In the genomic region with DNA sequence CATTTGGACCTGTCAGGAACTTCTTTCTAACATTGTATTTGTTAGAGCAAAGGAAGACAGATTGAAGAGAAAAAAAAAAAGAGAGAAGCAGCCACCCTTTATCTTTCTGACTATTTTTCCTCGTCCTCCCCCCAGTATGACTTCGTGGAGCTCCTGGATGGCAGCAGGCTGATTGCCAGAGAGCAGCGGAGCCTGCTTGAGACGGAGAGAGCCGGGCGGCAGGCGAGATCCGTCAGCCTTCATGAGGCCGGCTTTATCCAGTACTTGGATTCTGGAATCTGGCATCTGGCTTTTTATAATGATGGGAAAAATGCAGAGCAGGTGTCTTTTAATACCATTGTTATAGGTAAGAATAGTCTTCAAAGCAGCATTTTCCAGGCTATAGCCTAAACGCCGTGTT, we compare ENCODE assay signal across 26 cellular contexts.
"Had no signal": no experiment of that assay in that cellular context is flagged by ENCODE, and none has a peak within 500 bp of the region (broad histone marks: within the 10 kb centered on the region; RNA-seq: fewer than 3 reads in every experiment).

No MANE protein-coding gene starts in this region.

- H3K9me3 ChIP-seq: ascending aorta, MG63 had no signal

- H3K9me3 Mint-ChIP-seq: activated B cell treated with CpG ODN at 0.5 μM for 24 hours; activated CD4-positive, alpha-beta memory T cell treated with anti-CD3 and anti-CD28 coated beads for 36 hours; activated CD4-positive, alpha-beta T cell treated with anti-CD3 and anti-CD28 coated beads, Interleukin-2, amount 10 ng/mL, durations not matched to agents 7 days and 5 days; activated naive CD4-positive, alpha-beta T cell treated with anti-CD3 and anti-CD28 coated beads, Interleukin-2, amount 50 U/mL, for 72 hours; activated naive CD8-positive, alpha-beta T cell treated with anti-CD3 and anti-CD28 coated beads, Interleukin-2, amount 50 U/mL, for 24 hours; activated T-cell treated with anti-CD3 and anti-CD28 coated beads, Interleukin-2, amount 50 U/mL, for 4 hours; brain had no signal

- H3K4me2 ChIP-seq: KMS-11 had no signal

- H3K27me3 ChIP-seq: ascending aorta, MG63 had no signal

- H3K36me3 ChIP-seq: ascending aorta, MG63 had no signal

- H3K4me1 Mint-ChIP-seq: activated B cell treated with CpG ODN at 0.5 μM for 24 hours; activated CD4-positive, alpha-beta T cell treated with anti-CD3 and anti-CD28 coated beads, Interleukin-2, amount 10 ng/mL, durations not matched to agents 7 days and 5 days; activated naive CD8-positive, alpha-beta T cell treated with anti-CD3 and anti-CD28 coated beads, Interleukin-2, amount 50 U/mL, for 24 hours; T-helper 17 cell had no signal

- ATAC-seq: activated naive CD4-positive, alpha-beta T cell treated with anti-CD3 and anti-CD28 coated beads, Interleukin-2, amount 50 U/mL, for 72 hours; activated naive CD8-positive, alpha-beta T cell treated with anti-CD3 and anti-CD28 coated beads, Interleukin-2, amount 50 U/mL, for 24 hours; activated T-cell treated with anti-CD3 and anti-CD28 coated beads, Interleukin-2, amount 50 U/mL, for 4 hours; PC-3; T-helper 17 cell had no signal

- H3K4me1 ChIP-seq: ascending aorta had no signal

- H3K9ac ChIP-seq: KMS-11 had no signal

- H3K4me3 Mint-ChIP-seq: activated B cell treated with CpG ODN at 0.5 μM for 24 hours; activated CD4-positive, alpha-beta memory T cell treated with anti-CD3 and anti-CD28 coated beads for 36 hours; activated CD4-positive, alpha-beta T cell treated with anti-CD3 and anti-CD28 coated beads, Interleukin-2, amount 10 ng/mL, durations not matched to agents 7 days and 5 days; activated naive CD8-positive, alpha-beta T cell treated with anti-CD3 and anti-CD28 coated beads, Interleukin-2, amount 50 U/mL, for 24 hours; activated T-cell treated with anti-CD3 and anti-CD28 coated beads, Interleukin-2, amount 50 U/mL, for 4 hours; T-helper 17 cell had no signal

- H3K36me3 Mint-ChIP-seq: activated CD4-positive, alpha-beta memory T cell treated with anti-CD3 and anti-CD28 coated beads for 36 hours; activated naive CD4-positive, alpha-beta T cell treated with anti-CD3 and anti-CD28 coated beads, Interleukin-2, amount 50 U/mL, for 72 hours had no signal

- DNase-seq: activated B cell treated with CpG ODN at 0.5 μM for 24 hours; activated CD4-positive, alpha-beta memory T cell treated with anti-CD3 and anti-CD28 coated beads for 36 hours; activated CD4-positive, alpha-beta T cell treated with anti-CD3 and anti-CD28 coated beads for 1 hour; activated CD4-positive, alpha-beta T cell treated with anti-CD3 and anti-CD28 coated beads, Interleukin-2, amount 10 ng/mL, durations not matched to agents 7 days and 5 days; activated CD8-positive, alpha-beta memory T cell treated with anti-CD3 and anti-CD28 coated beads for 24 hours; activated effector memory CD4-positive, alpha-beta T cell treated with anti-CD3 and anti-CD28 coated beads, Interleukin-2, amount 50 U/mL, for 16 hours; activated naive CD4-positive, alpha-beta T cell treated with Interleukin-2 at 50 U/mL for 16 hours; activated naive CD8-positive, alpha-beta T cell treated with anti-CD3 and anti-CD28 coated beads, Interleukin-2, amount 50 U/mL, for 24 hours; activated T-cell treated with anti-CD3 and anti-CD28 coated beads, Interleukin-2, amount 50 U/mL, for 4 hours; amniotic stem cell; MG63; MV-4-11; NCI-H1092 treated with DMSO at 0.1 percent for 48 hours; NCI-H1417 treated with DMSO at 0.1 percent for 48 hours; NCI-H1694 treated with DMSO at 0.1 percent for 48 hours; NCI-H2029 treated with DMSO at 0.1 percent for 48 hours; NCI-H446; NCI-H524; PC-3; SIG-M5; T-helper 17 cell; T-helper 9 cell had no signal

- H3K27ac ChIP-seq: ascending aorta, KMS-11 had no signal

- H3K27ac Mint-ChIP-seq: activated B cell treated with CpG ODN at 0.5 μM for 24 hours; activated CD4-positive, alpha-beta memory T cell treated with anti-CD3 and anti-CD28 coated beads for 36 hours; activated CD4-positive, alpha-beta T cell treated with anti-CD3 and anti-CD28 coated beads, Interleukin-2, amount 10 ng/mL, durations not matched to agents 7 days and 5 days; activated naive CD4-positive, alpha-beta T cell treated with anti-CD3 and anti-CD28 coated beads, Interleukin-2, amount 50 U/mL, for 72 hours; activated naive CD8-positive, alpha-beta T cell treated with anti-CD3 and anti-CD28 coated beads, Interleukin-2, amount 50 U/mL, for 24 hours; T-helper 17 cell had no signal

- H3K4me3 ChIP-seq: ascending aorta, MG63 had no signal
